In the genomic region with DNA sequence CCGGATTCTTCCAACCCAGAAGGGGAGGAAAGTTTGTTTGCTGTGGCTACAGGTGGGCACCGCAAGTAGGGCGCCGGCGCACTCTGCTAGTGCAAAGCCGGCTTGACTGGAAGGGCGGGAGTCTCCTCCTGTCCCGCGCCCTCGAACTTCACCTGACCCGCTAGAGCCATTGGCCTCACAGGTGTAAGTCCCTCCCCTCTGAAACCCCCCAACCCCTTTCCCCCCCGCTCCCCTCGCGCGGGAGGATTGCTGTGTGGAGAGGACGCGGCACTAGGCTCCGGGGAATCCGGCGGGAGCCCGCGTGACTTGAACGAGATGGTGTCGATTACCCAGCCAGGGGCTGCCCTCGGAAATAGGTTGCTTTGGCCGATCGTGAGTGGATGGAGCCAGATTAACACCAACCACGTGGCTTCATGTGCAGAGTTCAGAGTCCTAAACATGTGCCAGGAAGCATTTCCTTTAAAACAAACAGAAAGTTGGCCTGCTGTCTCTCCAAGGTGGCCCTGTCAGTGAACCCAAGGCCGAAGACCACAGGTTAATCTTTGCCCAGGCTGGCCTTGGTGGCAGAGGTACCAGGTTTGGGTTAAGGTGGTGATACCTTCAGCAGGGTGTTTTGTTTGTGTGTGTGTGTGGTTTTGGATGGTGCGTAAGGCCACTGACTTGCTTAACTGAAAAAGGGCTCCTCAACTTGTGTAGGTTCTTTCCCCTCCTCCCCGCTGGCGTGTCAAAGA, we compare ENCODE assay signal across 1 cellular context.
TF ChIP-seq lines count a peak whose summit lies in the region.

No MANE protein-coding gene starts in this region.

TF ChIP-seq in HepG2, 621 proteins besides CTCF, POLR2A, EP300 and RAD21 (continued from another document and continues in another):
- TF ChIP-seq, protein P1, sequence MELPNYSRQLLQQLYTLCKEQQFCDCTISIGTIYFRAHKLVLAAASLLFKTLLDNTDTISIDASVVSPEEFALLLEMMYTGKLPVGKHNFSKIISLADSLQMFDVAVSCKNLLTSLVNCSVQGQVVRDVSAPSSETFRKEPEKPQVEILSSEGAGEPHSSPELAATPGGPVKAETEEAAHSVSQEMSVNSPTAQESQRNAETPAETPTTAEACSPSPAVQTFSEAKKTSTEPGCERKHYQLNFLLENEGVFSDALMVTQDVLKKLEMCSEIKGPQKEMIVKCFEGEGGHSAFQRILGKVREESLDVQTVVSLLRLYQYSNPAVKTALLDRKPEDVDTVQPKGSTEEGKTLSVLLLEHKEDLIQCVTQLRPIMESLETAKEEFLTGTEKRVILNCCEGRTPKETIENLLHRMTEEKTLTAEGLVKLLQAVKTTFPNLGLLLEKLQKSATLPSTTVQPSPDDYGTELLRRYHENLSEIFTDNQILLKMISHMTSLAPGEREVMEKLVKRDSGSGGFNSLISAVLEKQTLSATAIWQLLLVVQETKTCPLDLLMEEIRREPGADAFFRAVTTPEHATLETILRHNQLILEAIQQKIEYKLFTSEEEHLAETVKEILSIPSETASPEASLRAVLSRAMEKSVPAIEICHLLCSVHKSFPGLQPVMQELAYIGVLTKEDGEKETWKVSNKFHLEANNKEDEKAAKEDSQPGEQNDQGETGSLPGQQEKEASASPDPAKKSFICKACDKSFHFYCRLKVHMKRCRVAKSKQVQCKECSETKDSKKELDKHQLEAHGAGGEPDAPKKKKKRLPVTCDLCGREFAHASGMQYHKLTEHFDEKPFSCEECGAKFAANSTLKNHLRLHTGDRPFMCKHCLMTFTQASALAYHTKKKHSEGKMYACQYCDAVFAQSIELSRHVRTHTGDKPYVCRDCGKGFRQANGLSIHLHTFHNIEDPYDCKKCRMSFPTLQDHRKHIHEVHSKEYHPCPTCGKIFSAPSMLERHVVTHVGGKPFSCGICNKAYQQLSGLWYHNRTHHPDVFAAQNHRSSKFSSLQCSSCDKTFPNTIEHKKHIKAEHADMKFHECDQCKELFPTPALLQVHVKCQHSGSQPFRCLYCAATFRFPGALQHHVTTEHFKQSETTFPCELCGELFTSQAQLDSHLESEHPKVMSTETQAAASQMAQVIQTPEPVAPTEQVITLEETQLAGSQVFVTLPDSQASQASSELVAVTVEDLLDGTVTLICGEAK (IDR thresholded peaks at IDR 0.05), result no peak
- TF ChIP-seq, protein P1 (CRISPR knock-in tag; IDR thresholded peaks at IDR 0.05), result peak; percentile 64
- TF ChIP-seq ZNF367 (CRISPR knock-in tag; IDR thresholded peaks at IDR 0.05; ENCODE audit: borderline replicate concordance) (no peak), ZNF790 (CRISPR knock-in tag; IDR thresholded peaks at IDR 0.05; ENCODE audit: borderline replicate concordance) (0 out of 2 replicates have a peak, but pooled peaks have one; percentile 64), SIX1 (CRISPR knock-in tag; IDR thresholded peaks at IDR 0.05; ENCODE audit: borderline replicate concordance) (peak; percentile 66), CBX2 (IDR thresholded peaks at IDR 0.05; ENCODE audit: low read depth, low read length) (no peak), CBX2 (CRISPR knock-in tag; IDR thresholded peaks at IDR 0.05; ENCODE audit: low read depth) (no peak), MAFK (conservative IDR thresholded peaks at IDR 0.05 in 1 of 2, IDR thresholded peaks at IDR 0.05 in 1 of 2; ENCODE audit: low read length in 2 of 2) (no peak), ZNF234 (CRISPR knock-in tag; conservative IDR thresholded peaks at IDR 0.05) (no peak), POGZ (CRISPR knock-in tag; IDR thresholded peaks at IDR 0.05) (peak; percentile 97), RBM22 (optimal IDR thresholded peaks at IDR 0.05; ENCODE audit: low read length) (no peak), ZSCAN25 (CRISPR knock-in tag; IDR thresholded peaks at IDR 0.05) (peak; percentile 73; the same call in 1 of the 2 replicates), JUND (CRISPR knock-in tag; IDR thresholded peaks at IDR 0.05) (0 out of 2 replicates have a peak, but pooled peaks have one; percentile 15), NFRKB (IDR thresholded peaks at IDR 0.05) (no peak), MYC (CRISPR knock-in tag; IDR thresholded peaks at IDR 0.05; ENCODE audit: borderline replicate concordance) (peak; percentile 97), ZFP41 (CRISPR knock-in tag; IDR thresholded peaks at IDR 0.05; ENCODE audit: borderline replicate concordance) (no peak), WIZ (CRISPR knock-in tag; IDR thresholded peaks at IDR 0.05) (peak; percentile 89), ETV5 (CRISPR knock-in tag; IDR thresholded peaks at IDR 0.05; ENCODE audit: borderline replicate concordance) (peak; percentile 95), ZNF343 (CRISPR knock-in tag; IDR thresholded peaks at IDR 0.05) (no peak), NRL (CRISPR knock-in tag; IDR thresholded peaks at IDR 0.05; ENCODE audit: borderline replicate concordance) (peak; percentile 36; the same call in 1 of the 2 replicates), ZNF34 (CRISPR knock-in tag; IDR thresholded peaks at IDR 0.05; ENCODE audit: borderline replicate concordance) (no peak), ZNF563 (CRISPR knock-in tag; IDR thresholded peaks at IDR 0.05) (peak; percentile 65; the same call in 1 of the 2 replicates), NFYB (CRISPR knock-in tag; IDR thresholded peaks at IDR 0.05) (peak; percentile 64), ARID2 (CRISPR knock-in tag; IDR thresholded peaks at IDR 0.05; ENCODE audit: borderline replicate concordance) (peak; percentile 96; the same call in 1 of the 2 replicates)
- TF ChIP-seq, protein P2, sequence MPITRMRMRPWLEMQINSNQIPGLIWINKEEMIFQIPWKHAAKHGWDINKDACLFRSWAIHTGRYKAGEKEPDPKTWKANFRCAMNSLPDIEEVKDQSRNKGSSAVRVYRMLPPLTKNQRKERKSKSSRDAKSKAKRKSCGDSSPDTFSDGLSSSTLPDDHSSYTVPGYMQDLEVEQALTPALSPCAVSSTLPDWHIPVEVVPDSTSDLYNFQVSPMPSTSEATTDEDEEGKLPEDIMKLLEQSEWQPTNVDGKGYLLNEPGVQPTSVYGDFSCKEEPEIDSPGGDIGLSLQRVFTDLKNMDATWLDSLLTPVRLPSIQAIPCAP (CRISPR knock-in tag; IDR thresholded peaks at IDR 0.05; ENCODE audit: low read depth), result no peak; the same call in 1 of the 2 replicates
- TF ChIP-seq, protein P3, sequence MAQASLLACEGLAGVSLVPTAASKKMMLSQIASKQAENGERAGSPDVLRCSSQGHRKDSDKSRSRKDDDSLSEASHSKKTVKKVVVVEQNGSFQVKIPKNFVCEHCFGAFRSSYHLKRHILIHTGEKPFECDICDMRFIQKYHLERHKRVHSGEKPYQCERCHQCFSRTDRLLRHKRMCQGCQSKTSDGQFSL (CRISPR knock-in tag; IDR thresholded peaks at IDR 0.05), result no peak
- TF ChIP-seq, protein P4, sequence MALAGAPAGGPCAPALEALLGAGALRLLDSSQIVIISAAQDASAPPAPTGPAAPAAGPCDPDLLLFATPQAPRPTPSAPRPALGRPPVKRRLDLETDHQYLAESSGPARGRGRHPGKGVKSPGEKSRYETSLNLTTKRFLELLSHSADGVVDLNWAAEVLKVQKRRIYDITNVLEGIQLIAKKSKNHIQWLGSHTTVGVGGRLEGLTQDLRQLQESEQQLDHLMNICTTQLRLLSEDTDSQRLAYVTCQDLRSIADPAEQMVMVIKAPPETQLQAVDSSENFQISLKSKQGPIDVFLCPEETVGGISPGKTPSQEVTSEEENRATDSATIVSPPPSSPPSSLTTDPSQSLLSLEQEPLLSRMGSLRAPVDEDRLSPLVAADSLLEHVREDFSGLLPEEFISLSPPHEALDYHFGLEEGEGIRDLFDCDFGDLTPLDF (CRISPR knock-in tag; IDR thresholded peaks at IDR 0.05), result no peak
- TF ChIP-seq, protein P5, sequence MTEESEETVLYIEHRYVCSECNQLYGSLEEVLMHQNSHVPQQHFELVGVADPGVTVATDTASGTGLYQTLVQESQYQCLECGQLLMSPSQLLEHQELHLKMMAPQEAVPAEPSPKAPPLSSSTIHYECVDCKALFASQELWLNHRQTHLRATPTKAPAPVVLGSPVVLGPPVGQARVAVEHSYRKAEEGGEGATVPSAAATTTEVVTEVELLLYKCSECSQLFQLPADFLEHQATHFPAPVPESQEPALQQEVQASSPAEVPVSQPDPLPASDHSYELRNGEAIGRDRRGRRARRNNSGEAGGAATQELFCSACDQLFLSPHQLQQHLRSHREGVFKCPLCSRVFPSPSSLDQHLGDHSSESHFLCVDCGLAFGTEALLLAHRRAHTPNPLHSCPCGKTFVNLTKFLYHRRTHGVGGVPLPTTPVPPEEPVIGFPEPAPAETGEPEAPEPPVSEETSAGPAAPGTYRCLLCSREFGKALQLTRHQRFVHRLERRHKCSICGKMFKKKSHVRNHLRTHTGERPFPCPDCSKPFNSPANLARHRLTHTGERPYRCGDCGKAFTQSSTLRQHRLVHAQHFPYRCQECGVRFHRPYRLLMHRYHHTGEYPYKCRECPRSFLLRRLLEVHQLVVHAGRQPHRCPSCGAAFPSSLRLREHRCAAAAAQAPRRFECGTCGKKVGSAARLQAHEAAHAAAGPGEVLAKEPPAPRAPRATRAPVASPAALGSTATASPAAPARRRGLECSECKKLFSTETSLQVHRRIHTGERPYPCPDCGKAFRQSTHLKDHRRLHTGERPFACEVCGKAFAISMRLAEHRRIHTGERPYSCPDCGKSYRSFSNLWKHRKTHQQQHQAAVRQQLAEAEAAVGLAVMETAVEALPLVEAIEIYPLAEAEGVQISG (CRISPR knock-in tag; IDR thresholded peaks at IDR 0.05), result peak; percentile 73
- TF ChIP-seq, protein P6, sequence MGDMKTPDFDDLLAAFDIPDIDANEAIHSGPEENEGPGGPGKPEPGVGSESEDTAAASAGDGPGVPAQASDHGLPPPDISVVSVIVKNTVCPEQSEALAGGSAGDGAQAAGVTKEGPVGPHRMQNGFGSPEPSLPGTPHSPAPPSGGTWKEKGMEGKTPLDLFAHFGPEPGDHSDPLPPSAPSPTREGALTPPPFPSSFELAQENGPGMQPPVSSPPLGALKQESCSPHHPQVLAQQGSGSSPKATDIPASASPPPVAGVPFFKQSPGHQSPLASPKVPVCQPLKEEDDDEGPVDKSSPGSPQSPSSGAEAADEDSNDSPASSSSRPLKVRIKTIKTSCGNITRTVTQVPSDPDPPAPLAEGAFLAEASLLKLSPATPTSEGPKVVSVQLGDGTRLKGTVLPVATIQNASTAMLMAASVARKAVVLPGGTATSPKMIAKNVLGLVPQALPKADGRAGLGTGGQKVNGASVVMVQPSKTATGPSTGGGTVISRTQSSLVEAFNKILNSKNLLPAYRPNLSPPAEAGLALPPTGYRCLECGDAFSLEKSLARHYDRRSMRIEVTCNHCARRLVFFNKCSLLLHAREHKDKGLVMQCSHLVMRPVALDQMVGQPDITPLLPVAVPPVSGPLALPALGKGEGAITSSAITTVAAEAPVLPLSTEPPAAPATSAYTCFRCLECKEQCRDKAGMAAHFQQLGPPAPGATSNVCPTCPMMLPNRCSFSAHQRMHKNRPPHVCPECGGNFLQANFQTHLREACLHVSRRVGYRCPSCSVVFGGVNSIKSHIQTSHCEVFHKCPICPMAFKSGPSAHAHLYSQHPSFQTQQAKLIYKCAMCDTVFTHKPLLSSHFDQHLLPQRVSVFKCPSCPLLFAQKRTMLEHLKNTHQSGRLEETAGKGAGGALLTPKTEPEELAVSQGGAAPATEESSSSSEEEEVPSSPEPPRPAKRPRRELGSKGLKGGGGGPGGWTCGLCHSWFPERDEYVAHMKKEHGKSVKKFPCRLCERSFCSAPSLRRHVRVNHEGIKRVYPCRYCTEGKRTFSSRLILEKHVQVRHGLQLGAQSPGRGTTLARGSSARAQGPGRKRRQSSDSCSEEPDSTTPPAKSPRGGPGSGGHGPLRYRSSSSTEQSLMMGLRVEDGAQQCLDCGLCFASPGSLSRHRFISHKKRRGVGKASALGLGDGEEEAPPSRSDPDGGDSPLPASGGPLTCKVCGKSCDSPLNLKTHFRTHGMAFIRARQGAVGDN (CRISPR knock-in tag; IDR thresholded peaks at IDR 0.05), result peak; percentile 96
- TF ChIP-seq, protein P7, sequence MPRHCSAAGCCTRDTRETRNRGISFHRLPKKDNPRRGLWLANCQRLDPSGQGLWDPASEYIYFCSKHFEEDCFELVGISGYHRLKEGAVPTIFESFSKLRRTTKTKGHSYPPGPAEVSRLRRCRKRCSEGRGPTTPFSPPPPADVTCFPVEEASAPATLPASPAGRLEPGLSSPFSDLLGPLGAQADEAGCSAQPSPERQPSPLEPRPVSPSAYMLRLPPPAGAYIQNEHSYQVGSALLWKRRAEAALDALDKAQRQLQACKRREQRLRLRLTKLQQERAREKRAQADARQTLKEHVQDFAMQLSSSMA (CRISPR knock-in tag; IDR thresholded peaks at IDR 0.05), result peak; percentile 83
- TF ChIP-seq, protein P8, sequence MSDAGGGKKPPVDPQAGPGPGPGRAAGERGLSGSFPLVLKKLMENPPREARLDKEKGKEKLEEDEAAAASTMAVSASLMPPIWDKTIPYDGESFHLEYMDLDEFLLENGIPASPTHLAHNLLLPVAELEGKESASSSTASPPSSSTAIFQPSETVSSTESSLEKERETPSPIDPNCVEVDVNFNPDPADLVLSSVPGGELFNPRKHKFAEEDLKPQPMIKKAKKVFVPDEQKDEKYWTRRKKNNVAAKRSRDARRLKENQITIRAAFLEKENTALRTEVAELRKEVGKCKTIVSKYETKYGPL (CRISPR knock-in tag; IDR thresholded peaks at IDR 0.05), result no peak
- TF ChIP-seq, protein P9, sequence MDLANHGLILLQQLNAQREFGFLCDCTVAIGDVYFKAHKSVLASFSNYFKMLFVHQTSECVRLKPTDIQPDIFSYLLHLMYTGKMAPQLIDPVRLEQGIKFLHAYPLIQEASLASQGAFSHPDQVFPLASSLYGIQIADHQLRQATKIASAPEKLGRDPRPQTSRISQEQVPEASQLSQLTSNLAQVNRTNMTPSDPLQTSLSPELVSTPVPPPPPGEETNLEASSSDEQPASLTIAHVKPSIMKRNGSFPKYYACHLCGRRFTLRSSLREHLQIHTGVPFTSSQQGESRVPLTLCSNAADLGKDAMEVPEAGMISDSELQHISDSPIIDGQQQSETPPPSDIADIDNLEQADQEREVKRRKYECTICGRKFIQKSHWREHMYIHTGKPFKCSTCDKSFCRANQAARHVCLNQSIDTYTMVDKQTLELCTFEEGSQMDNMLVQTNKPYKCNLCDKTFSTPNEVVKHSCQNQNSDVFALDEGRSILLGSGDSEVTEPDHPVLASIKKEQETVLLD (CRISPR knock-in tag; IDR thresholded peaks at IDR 0.05; ENCODE audit: low read depth), result no peak
